ENCODE assay signal across 32 cellular contexts in genomic region chr9:124328285-124328684, GRCh38.
"Had no signal": no experiment of that assay in that cellular context is flagged by ENCODE, and none has a peak within 500 bp of the region (broad histone marks: within the 10 kb centered on the region; RNA-seq: fewer than 3 reads in every experiment).

No MANE protein-coding gene starts in this region.

- H3K27ac Mint-ChIP-seq: activated B cell treated with CpG ODN at 0.5 μM for 24 hours; activated CD8-positive, alpha-beta T cell treated with anti-CD3 and anti-CD28 coated beads for 36 hours; activated naive CD4-positive, alpha-beta T cell treated with anti-CD3 and anti-CD28 coated beads for 36 hours; activated naive CD4-positive, alpha-beta T cell treated with anti-CD3 and anti-CD28 coated beads, Interleukin-2, amount 50 U/mL, for 24 hours; activated naive CD8-positive, alpha-beta T cell treated with anti-CD3 and anti-CD28 coated beads for 36 hours; activated naive CD8-positive, alpha-beta T cell treated with anti-CD3 and anti-CD28 coated beads, Interleukin-2, amount 50 U/mL, for 24 hours; activated T-helper 2 cell treated with anti-CD3 and anti-CD28 coated beads, Interferon-gamma antibody, Interleukin-2, Interleukin-4, amounts not matched to agents 10 μg/mL and 5 μg/mL and 100 μg/mL, durations not matched to agents 14 hours and 24 hours and 36 hours; effector memory CD8-positive, alpha-beta T cell; T-helper 17 cell; T-helper 2 cell treated with Interferon-gamma antibody and Interleukin-4, amounts not matched to agents 5 μg/mL and 100 μg/mL, for 36 hours had no signal

- DNase-seq: activated B cell treated with CpG ODN at 0.5 μM for 24 hours; activated CD4-positive, alpha-beta T cell treated with anti-CD3 and anti-CD28 coated beads for 48 hours; activated CD4-positive, alpha-beta T cell treated with anti-CD3 and anti-CD28 coated beads, Interleukin-2, amount 50 U/mL, for 1 hour; activated CD4-positive, alpha-beta T cell treated with anti-CD3 and anti-CD28 coated beads, Interleukin-2, amount 50 U/mL, for 48 hours; activated CD8-positive, alpha-beta memory T cell treated with anti-CD3 and anti-CD28 coated beads for 24 hours; activated CD8-positive, alpha-beta T cell treated with anti-CD3 and anti-CD28 coated beads for 36 hours; activated effector memory CD4-positive, alpha-beta T cell treated with anti-CD3 and anti-CD28 coated beads, Interleukin-2, amount 50 U/mL, for 16 hours; activated naive CD4-positive, alpha-beta T cell treated with anti-CD3 and anti-CD28 coated beads for 36 hours; activated naive CD8-positive, alpha-beta T cell treated with anti-CD3 and anti-CD28 coated beads for 36 hours; activated naive CD8-positive, alpha-beta T cell treated with anti-CD3 and anti-CD28 coated beads, Interleukin-2, amount 50 U/mL, for 24 hours; activated T-cell treated with anti-CD3 and anti-CD28 coated beads, Interleukin-2, amount 50 U/mL, for 4 hours; adrenal gland; amygdala; aorta; body of pancreas; caudate nucleus; cortex of kidney; dermis blood vessel endothelial cell; effector CD4-positive, alpha-beta T cell; effector memory CD8-positive, alpha-beta T cell; erythroblast; foreskin keratinocyte; gastrocnemius medialis; T-helper 1 cell; T-helper 17 cell; T1000; WERI-Rb-1 had no signal

- H3K4me3 ChIP-seq: adrenal gland, body of pancreas, esophagus muscularis mucosa, gastrocnemius medialis had no signal

- H3K36me3 Mint-ChIP-seq: activated naive CD4-positive, alpha-beta T cell treated with anti-CD3 and anti-CD28 coated beads, Interleukin-2, amount 50 U/mL, for 24 hours; activated naive CD8-positive, alpha-beta T cell treated with anti-CD3 and anti-CD28 coated beads for 36 hours had no signal

- H3K9me3 ChIP-seq: adrenal gland, body of pancreas, esophagus muscularis mucosa, gastrocnemius medialis had no signal

- H3K27ac ChIP-seq: adrenal gland, body of pancreas, esophagus muscularis mucosa, foreskin keratinocyte, gastrocnemius medialis, WERI-Rb-1 had no signal

- H3K27me3 ChIP-seq: adrenal gland, body of pancreas, esophagus muscularis mucosa, foreskin keratinocyte, gastrocnemius medialis had no signal

- H3K4me3 Mint-ChIP-seq: activated B cell treated with CpG ODN at 0.5 μM for 24 hours; activated CD8-positive, alpha-beta T cell treated with anti-CD3 and anti-CD28 coated beads for 36 hours; activated naive CD4-positive, alpha-beta T cell treated with anti-CD3 and anti-CD28 coated beads for 36 hours; activated naive CD4-positive, alpha-beta T cell treated with anti-CD3 and anti-CD28 coated beads, Interleukin-2, amount 50 U/mL, for 24 hours; activated naive CD8-positive, alpha-beta T cell treated with anti-CD3 and anti-CD28 coated beads for 36 hours; activated naive CD8-positive, alpha-beta T cell treated with anti-CD3 and anti-CD28 coated beads, Interleukin-2, amount 50 U/mL, for 24 hours; activated T-cell treated with anti-CD3 and anti-CD28 coated beads, Interleukin-2, amount 50 U/mL, for 4 hours; effector memory CD8-positive, alpha-beta T cell; T-helper 17 cell; T-helper 2 cell treated with Interferon-gamma antibody and Interleukin-4, amounts not matched to agents 5 μg/mL and 100 μg/mL, for 36 hours had no signal

- H3K36me3 ChIP-seq: gastrocnemius medialis had no signal

- H3K4me1 Mint-ChIP-seq: activated naive CD4-positive, alpha-beta T cell treated with anti-CD3 and anti-CD28 coated beads, Interleukin-2, amount 50 U/mL, for 24 hours; activated naive CD8-positive, alpha-beta T cell treated with anti-CD3 and anti-CD28 coated beads for 36 hours; activated naive CD8-positive, alpha-beta T cell treated with anti-CD3 and anti-CD28 coated beads, Interleukin-2, amount 50 U/mL, for 24 hours had no signal

- H3K9me3 Mint-ChIP-seq: activated B cell treated with CpG ODN at 0.5 μM for 24 hours; activated CD8-positive, alpha-beta T cell treated with anti-CD3 and anti-CD28 coated beads for 36 hours; activated naive CD4-positive, alpha-beta T cell treated with anti-CD3 and anti-CD28 coated beads for 36 hours; activated naive CD4-positive, alpha-beta T cell treated with anti-CD3 and anti-CD28 coated beads, Interleukin-2, amount 50 U/mL, for 24 hours; activated naive CD8-positive, alpha-beta T cell treated with anti-CD3 and anti-CD28 coated beads for 36 hours; activated naive CD8-positive, alpha-beta T cell treated with anti-CD3 and anti-CD28 coated beads, Interleukin-2, amount 50 U/mL, for 24 hours; activated T-cell treated with anti-CD3 and anti-CD28 coated beads, Interleukin-2, amount 50 U/mL, for 4 hours; activated T-helper 2 cell treated with anti-CD3 and anti-CD28 coated beads, Interferon-gamma antibody, Interleukin-2, Interleukin-4, amounts not matched to agents 10 μg/mL and 5 μg/mL and 100 μg/mL, durations not matched to agents 14 hours and 24 hours and 36 hours; effector memory CD8-positive, alpha-beta T cell; T-helper 2 cell treated with Interferon-gamma antibody and Interleukin-4, amounts not matched to agents 5 μg/mL and 100 μg/mL, for 36 hours had no signal

- H3K4me1 ChIP-seq: adrenal gland, body of pancreas, esophagus muscularis mucosa, foreskin keratinocyte had no signal

- ATAC-seq: activated CD4-positive, CD25-positive, alpha-beta regulatory T cell treated with anti-CD3 and anti-CD28 coated beads, Interleukin-2, amount 50 U/mL, for 24 hours; activated CD8-positive, alpha-beta T cell treated with anti-CD3 and anti-CD28 coated beads for 36 hours; activated naive CD8-positive, alpha-beta T cell treated with anti-CD3 and anti-CD28 coated beads, Interleukin-2, amount 50 U/mL, for 24 hours; activated T-cell treated with anti-CD3 and anti-CD28 coated beads, Interleukin-2, amount 50 U/mL, for 4 hours; body of pancreas; effector memory CD8-positive, alpha-beta T cell; foreskin keratinocyte; gastrocnemius medialis; T-helper 17 cell had no signal
